In the genomic region with DNA sequence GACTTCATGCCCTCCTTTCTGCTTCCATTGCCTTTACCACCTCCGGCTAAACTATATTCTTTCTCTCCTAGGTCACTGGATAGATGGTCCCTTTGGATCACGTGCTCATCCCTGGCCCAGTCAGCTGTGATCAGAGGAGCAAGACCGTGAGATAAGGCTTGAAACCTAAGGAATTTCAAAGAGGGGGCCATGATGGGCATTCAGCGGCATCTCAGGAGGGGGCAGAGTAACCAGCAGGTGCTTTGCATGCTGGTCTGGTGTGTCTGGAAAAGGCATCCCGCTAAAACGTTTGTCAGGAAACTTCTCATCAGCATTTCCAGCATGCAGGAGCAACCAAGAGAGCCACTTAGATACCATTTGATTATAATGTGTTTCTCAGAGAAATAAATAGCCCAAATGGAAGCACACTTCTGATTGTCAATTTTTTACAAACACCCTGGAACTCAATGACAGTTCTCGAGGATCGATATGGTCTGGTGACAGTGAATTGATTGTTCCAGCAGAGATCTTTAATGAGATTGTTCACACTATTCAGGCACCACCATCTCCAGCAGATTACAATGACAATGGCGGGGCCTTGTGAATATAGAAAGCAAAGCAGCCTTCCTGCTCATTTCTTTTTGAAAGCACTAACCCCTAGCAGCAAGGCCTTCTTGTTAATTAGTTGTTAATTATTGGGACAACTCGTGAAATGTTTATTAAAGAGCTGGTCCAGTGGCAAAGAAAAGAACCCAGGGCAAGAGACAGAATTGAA, we compare ENCODE assay signal across 27 cellular contexts.
"Had no signal": no experiment of that assay in that cellular context is flagged by ENCODE, and none has a peak within 500 bp of the region (broad histone marks: within the 10 kb centered on the region; RNA-seq: fewer than 3 reads in every experiment).

No MANE protein-coding gene starts in this region.

- H3K36me3 ChIP-seq: cardiac muscle cell, left ventricle myocardium inferior, stomach, suprapubic skin, tibial nerve had no signal

- H3K4me3 ChIP-seq: cardiac muscle cell, hepatocyte, left ventricle myocardium inferior, stomach, suprapubic skin, tibial nerve had no signal

- H3K4me1 ChIP-seq: left ventricle myocardium inferior, parathyroid adenoma, stomach, suprapubic skin, tibial nerve had no signal

- H3K27ac ChIP-seq: cardiac muscle cell, hepatocyte, left ventricle myocardium inferior, parathyroid adenoma, stomach, suprapubic skin, tibial nerve had no signal

- H3K9me3 ChIP-seq: left ventricle myocardium inferior, stomach, suprapubic skin, tibial nerve had no signal

- ATAC-seq: activated CD8-positive, alpha-beta memory T cell treated with anti-CD3 and anti-CD28 coated beads, Interleukin-2, amount 10 ng/mL, durations not matched to agents 7 days and 5 days; activated CD8-positive, alpha-beta T cell treated with anti-CD3 and anti-CD28 coated beads for 36 hours; activated naive CD8-positive, alpha-beta T cell treated with anti-CD3 and anti-CD28 coated beads, Interleukin-2, amount 50 U/mL, for 24 hours; esophagus mucosa; naive thymus-derived CD8-positive, alpha-beta T cell; sciatic nerve; stimulated activated effector memory CD8-positive, alpha-beta T cell treated with anti-CD3 and anti-CD28 coated beads, Interleukin-12 subunit alpha, Interleukin-12 subunit beta, amount 100 ng/mL, for 72 hours; T-helper 17 cell had no signal

- DNase-seq: activated CD4-positive, alpha-beta T cell treated with anti-CD3 and anti-CD28 coated beads for 48 hours; activated CD4-positive, CD25-positive, alpha-beta regulatory T cell; activated CD8-positive, alpha-beta memory T cell treated with anti-CD3 and anti-CD28 coated beads, Interleukin-2, amount 10 ng/mL, durations not matched to agents 7 days and 5 days; activated CD8-positive, alpha-beta T cell treated with anti-CD3 and anti-CD28 coated beads for 36 hours; activated effector memory CD4-positive, alpha-beta T cell treated with anti-CD3 and anti-CD28 coated beads, Interleukin-2, amount 50 U/mL, for 16 hours; activated naive CD4-positive, alpha-beta T cell treated with anti-CD3 and anti-CD28 coated beads, Interleukin-2, amount 50 U/mL, for 16 hours; activated naive CD8-positive, alpha-beta T cell treated with anti-CD3 and anti-CD28 coated beads, Interleukin-2, amount 50 U/mL, for 24 hours; activated T-cell treated with anti-CD3 and anti-CD28 coated beads for 4 hours; effector memory CD4-positive, alpha-beta T cell; foreskin melanocyte; glutamatergic neuron; left ventricle myocardium inferior; naive thymus-derived CD8-positive, alpha-beta T cell; small intestine; stimulated activated CD4-positive, alpha-beta T cell treated with anti-CD3 and anti-CD28 coated beads, Interleukin-2, amount 100 ng/mL, for 24 hours; stomach; T-helper 17 cell had no signal

- H3K9me3 Mint-ChIP-seq: activated CD8-positive, alpha-beta T cell treated with anti-CD3 and anti-CD28 coated beads for 36 hours; activated naive CD8-positive, alpha-beta T cell treated with anti-CD3 and anti-CD28 coated beads, Interleukin-2, amount 50 U/mL, for 24 hours; dendritic cell treated with granulocyte-macrophage colony-stimulating factor and Interleukin-4, amounts not matched to agents 40 ng/mL and 50 ng/mL, for 4 days; naive thymus-derived CD8-positive, alpha-beta T cell; stimulated activated effector memory CD8-positive, alpha-beta T cell treated with anti-CD3 and anti-CD28 coated beads, Interleukin-12 subunit alpha, Interleukin-12 subunit beta, amount 100 ng/mL, for 72 hours had no signal

- H3K27ac Mint-ChIP-seq: activated CD8-positive, alpha-beta memory T cell treated with anti-CD3 and anti-CD28 coated beads, Interleukin-2, amount 10 ng/mL, durations not matched to agents 7 days and 5 days; activated CD8-positive, alpha-beta T cell treated with anti-CD3 and anti-CD28 coated beads for 36 hours; activated naive CD8-positive, alpha-beta T cell treated with anti-CD3 and anti-CD28 coated beads, Interleukin-2, amount 50 U/mL, for 24 hours; dendritic cell treated with granulocyte-macrophage colony-stimulating factor and Interleukin-4, amounts not matched to agents 40 ng/mL and 50 ng/mL, for 4 days; mesothelial cell of epicardium; stimulated activated effector memory CD8-positive, alpha-beta T cell treated with anti-CD3 and anti-CD28 coated beads, Interleukin-12 subunit alpha, Interleukin-12 subunit beta, amount 100 ng/mL, for 72 hours; T-helper 17 cell had no signal

- H3K27me3 ChIP-seq: cardiac muscle cell, hepatocyte, stomach, suprapubic skin, tibial nerve had no signal

- H3K36me3 Mint-ChIP-seq: activated CD8-positive, alpha-beta memory T cell treated with anti-CD3 and anti-CD28 coated beads, Interleukin-2, amount 10 ng/mL, durations not matched to agents 7 days and 5 days; mesothelial cell of epicardium; naive thymus-derived CD8-positive, alpha-beta T cell; stimulated activated effector memory CD8-positive, alpha-beta T cell treated with anti-CD3 and anti-CD28 coated beads, Interleukin-12 subunit alpha, Interleukin-12 subunit beta, amount 100 ng/mL, for 72 hours had no signal

- H3K27me3 Mint-ChIP-seq: activated CD8-positive, alpha-beta T cell treated with anti-CD3 and anti-CD28 coated beads for 36 hours; activated naive CD8-positive, alpha-beta T cell treated with anti-CD3 and anti-CD28 coated beads, Interleukin-2, amount 50 U/mL, for 24 hours; naive thymus-derived CD8-positive, alpha-beta T cell; T-helper 17 cell had no signal

- H3K4me1 Mint-ChIP-seq: activated naive CD8-positive, alpha-beta T cell treated with anti-CD3 and anti-CD28 coated beads, Interleukin-2, amount 50 U/mL, for 24 hours; stimulated activated effector memory CD8-positive, alpha-beta T cell treated with anti-CD3 and anti-CD28 coated beads, Interleukin-12 subunit alpha, Interleukin-12 subunit beta, amount 100 ng/mL, for 72 hours; T-helper 17 cell had no signal

- H3K9ac ChIP-seq: parathyroid adenoma had no signal

- H3K4me3 Mint-ChIP-seq: activated CD8-positive, alpha-beta memory T cell treated with anti-CD3 and anti-CD28 coated beads, Interleukin-2, amount 10 ng/mL, durations not matched to agents 7 days and 5 days; activated CD8-positive, alpha-beta T cell treated with anti-CD3 and anti-CD28 coated beads for 36 hours; activated naive CD8-positive, alpha-beta T cell treated with anti-CD3 and anti-CD28 coated beads, Interleukin-2, amount 50 U/mL, for 24 hours; dendritic cell treated with granulocyte-macrophage colony-stimulating factor and Interleukin-4, amounts not matched to agents 40 ng/mL and 50 ng/mL, for 4 days; mesothelial cell of epicardium; naive thymus-derived CD8-positive, alpha-beta T cell; stimulated activated effector memory CD8-positive, alpha-beta T cell treated with anti-CD3 and anti-CD28 coated beads, Interleukin-12 subunit alpha, Interleukin-12 subunit beta, amount 100 ng/mL, for 72 hours; T-helper 17 cell had no signal
